Comparison of ENCODE assay signal across 12 cellular contexts in the genomic region with DNA sequence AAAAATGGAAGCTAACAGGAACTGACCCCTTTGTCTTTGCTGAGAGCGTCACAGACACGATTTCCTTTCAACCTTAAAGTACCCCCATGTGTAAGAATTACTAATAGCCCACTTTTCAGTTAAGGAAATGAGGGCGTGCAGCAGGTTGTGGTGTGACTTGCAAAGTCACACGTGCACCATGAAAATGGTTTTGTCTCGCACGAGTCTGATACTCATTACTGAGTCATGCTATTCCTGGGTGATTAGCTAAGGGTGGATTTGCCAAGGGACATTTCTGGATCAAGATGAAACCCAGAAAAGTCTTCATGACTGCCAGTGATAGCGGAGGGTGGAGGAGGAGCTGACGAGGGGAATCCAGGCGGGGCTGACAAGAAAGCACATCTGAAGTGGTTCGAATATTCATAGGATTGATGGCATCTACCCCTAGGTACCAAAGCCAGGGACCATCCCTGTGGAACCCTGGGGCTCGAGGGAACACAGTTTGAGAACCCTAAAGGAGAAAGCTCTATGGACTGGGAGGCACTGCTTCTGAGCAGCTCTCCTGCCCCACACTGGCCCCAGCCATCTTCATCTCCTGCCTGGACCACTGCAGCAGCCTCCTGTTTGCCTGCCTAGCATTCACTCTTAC. TPM values are rescaled to one million over a fixed set of nuclear protein-coding genes. Genes with fewer than 3 reads are reported as not detected.
DNase-seq lines count a peak whose midpoint lies in the region; ATAC-seq, FAIRE-seq and TF ChIP-seq lines count a peak whose summit lies in the region.
"Had no signal": no experiment of that assay in that cellular context is flagged by ENCODE, and none has a peak within 500 bp of the region (broad histone marks: within the 10 kb centered on the region; RNA-seq: fewer than 3 reads in every experiment).

No MANE protein-coding gene starts in this region.

- H3K36me3 ChIP-seq in MG63: no peaks in the 10 kb centered on the region
- no peaks in the 10 kb centered on the region for H3K36me3 ChIP-seq in small intestine (ENCODE audit: control insufficient read depth in 2 of 2, insufficient read depth in 2 of 2, low read length in 2 of 2)
- H3K36me3 ChIP-seq: suprapubic skin had no signal

- no peaks in the 10 kb centered on the region for H3K36me3 Mint-ChIP-seq in activated CD8-positive, alpha-beta T cell treated with anti-CD3 and anti-CD28 coated beads for 36 hours (ENCODE audit: low read depth)
- no peaks in the 10 kb centered on the region for H3K36me3 Mint-ChIP-seq in activated CD8-positive, alpha-beta T cell treated with anti-CD3 and anti-CD28 coated beads, Interleukin-2, amount 10 ng/mL, durations not matched to agents 7 days and 5 days (ENCODE audit: low read depth)

- H3K27me3 ChIP-seq in MG63: peaks cover 3% of the 10 kb centered on the region
- H3K27me3 ChIP-seq in small intestine (ENCODE audit: control insufficient read depth in 2 of 2, insufficient read depth in 2 of 2, low read length in 2 of 2): no peaks in the 10 kb centered on the region

- CTCF ChIA-PET in activated CD8-positive, alpha-beta T cell treated with anti-CD3 and anti-CD28 coated beads for 36 hours (lab: Charles Lee): interaction anchor here (1.0 to 4.1 kb wide), 4 partner anchors 8 to 41 kb away, joined by 3 to 25 read pairs (median 6); partner anchors contain the start of gene NFATC2
- CTCF ChIA-PET in activated CD8-positive, alpha-beta T cell treated with anti-CD3 and anti-CD28 coated beads, Interleukin-2, amount 10 ng/mL, durations not matched to agents 7 days and 5 days (lab: Charles Lee): interaction anchor here (1.1 to 2.0 kb wide), 4 partner anchors 12 to 182 kb away, joined by 3 to 10 read pairs (median 6); partner anchors contain the start of gene NFATC2

- peak; percentile 59 for DNase-seq in activated CD8-positive, alpha-beta T cell treated with anti-CD3 and anti-CD28 coated beads for 36 hours
- DNase-seq in activated CD8-positive, alpha-beta T cell treated with anti-CD3 and anti-CD28 coated beads, Interleukin-2, amount 10 ng/mL, durations not matched to agents 7 days and 5 days: no peak
- peak; percentile 38 for DNase-seq in MG63
- peak; percentile 73 for DNase-seq in epithelial cell of esophagus (ENCODE audit: low read depth)
- DNase-seq in small intestine: peak; percentile 42
- no peak for DNase-seq in islet precursor cell
- DNase-seq: activated gamma-delta T cell; NCI-H146; stimulated activated CD4-positive, alpha-beta T cell treated with anti-CD3 and anti-CD28 coated beads, Interleukin-4, amount 100 ng/mL, for 1 hour had no signal

- no peak for FAIRE-seq in small intestine (lab: Jason Lieb, UNC)

- POLR2A ChIA-PET in activated CD8-positive, alpha-beta T cell treated with anti-CD3 and anti-CD28 coated beads for 36 hours (lab: Charles Lee): interaction anchor here (0.9 to 2.1 kb wide), 9 partner anchors 8 to 64 kb away, joined by 3 to 20 read pairs (median 5); partner anchors contain the start of gene NFATC2
- POLR2A ChIA-PET in activated CD8-positive, alpha-beta T cell treated with anti-CD3 and anti-CD28 coated beads, Interleukin-2, amount 10 ng/mL, durations not matched to agents 7 days and 5 days (lab: Charles Lee): interaction anchor here (0.5 to 1.2 kb wide), 2 partner anchors 12 to 521 kb away, joined by 3 to 5 read pairs; partner anchors contain the start of gene NFATC2

- H3K27ac Mint-ChIP-seq in activated CD8-positive, alpha-beta T cell treated with anti-CD3 and anti-CD28 coated beads for 36 hours: peak overlapping the region; percentile 87
- H3K27ac Mint-ChIP-seq in activated CD8-positive, alpha-beta T cell treated with anti-CD3 and anti-CD28 coated beads, Interleukin-2, amount 10 ng/mL, durations not matched to agents 7 days and 5 days: no peak overlapping the region

- peak; percentile 81 for ATAC-seq in activated CD8-positive, alpha-beta T cell treated with anti-CD3 and anti-CD28 coated beads for 36 hours
- no peak for ATAC-seq in activated CD8-positive, alpha-beta T cell treated with anti-CD3 and anti-CD28 coated beads, Interleukin-2, amount 10 ng/mL, durations not matched to agents 7 days and 5 days
- no peak for ATAC-seq in GM21526 (IDR thresholded peaks at IDR 0.05; ENCODE audit: low FRiP score, unreplicated experiment)
- ATAC-seq in HG02798 (IDR thresholded peaks at IDR 0.05; ENCODE audit: poor library complexity, unreplicated experiment): no peak

- H3K4me1 Mint-ChIP-seq in activated CD8-positive, alpha-beta T cell treated with anti-CD3 and anti-CD28 coated beads for 36 hours (ENCODE audit: low read depth): peaks cover 17% of the 10 kb centered on the region
- peaks cover 16% of the 10 kb centered on the region for H3K4me1 Mint-ChIP-seq in activated CD8-positive, alpha-beta T cell treated with anti-CD3 and anti-CD28 coated beads, Interleukin-2, amount 10 ng/mL, durations not matched to agents 7 days and 5 days (ENCODE audit: low read depth)

- H3K4me1 ChIP-seq in small intestine (ENCODE audit: control insufficient read depth in 2 of 2, insufficient read depth in 1 of 2, low read depth in 1 of 2, low read length in 1 of 2): no peaks in the 10 kb centered on the region

- H3K9me3 ChIP-seq in MG63 (no peaks in the 10 kb centered on the region), small intestine (ENCODE audit: control insufficient read depth, low read depth) (no peaks in the 10 kb centered on the region)
- H3K9me3 ChIP-seq: suprapubic skin had no signal

- H3K27me3 Mint-ChIP-seq in activated CD8-positive, alpha-beta T cell treated with anti-CD3 and anti-CD28 coated beads for 36 hours: peaks cover 14% of the 10 kb centered on the region
- peaks cover 9% of the 10 kb centered on the region for H3K27me3 Mint-ChIP-seq in activated CD8-positive, alpha-beta T cell treated with anti-CD3 and anti-CD28 coated beads, Interleukin-2, amount 10 ng/mL, durations not matched to agents 7 days and 5 days (ENCODE audit: low read depth)

- TF ChIP-seq CTCF in activated CD8-positive, alpha-beta T cell treated with anti-CD3 and anti-CD28 coated beads for 36 hours (IDR thresholded peaks at IDR 0.05): no peak
- no peak for TF ChIP-seq CTCF in epithelial cell of esophagus (IDR thresholded peaks at IDR 0.05; ENCODE audit: insufficient read depth, low read depth, low read length, missing control alignments)

- 55 to 61% (median 55%) methylated on average over 11 of the region's 11 CpGs for WGBS in small intestine, 3 donors

- H3K4me3 ChIP-seq in MG63: no peak overlapping the region
- no peak overlapping the region for H3K4me3 ChIP-seq in epithelial cell of esophagus (ENCODE audit: low read length)
- no peak overlapping the region for H3K4me3 ChIP-seq in small intestine (ENCODE audit: low read depth in 1 of 2, low read length in 2 of 2)
- H3K4me3 ChIP-seq: suprapubic skin had no signal

- H3K4me3 Mint-ChIP-seq in activated CD8-positive, alpha-beta T cell treated with anti-CD3 and anti-CD28 coated beads for 36 hours: no peak overlapping the region
- no peak overlapping the region for H3K4me3 Mint-ChIP-seq in activated CD8-positive, alpha-beta T cell treated with anti-CD3 and anti-CD28 coated beads, Interleukin-2, amount 10 ng/mL, durations not matched to agents 7 days and 5 days

- H3K27ac ChIP-seq in small intestine (ENCODE audit: low read depth in 1 of 2, low read length in 1 of 2): no peak overlapping the region
- H3K27ac ChIP-seq: suprapubic skin had no signal

- intact Hi-C loops in activated CD8-positive, alpha-beta T cell treated with anti-CD3 and anti-CD28 coated beads for 36 hours (cut with micrococcal nuclease): no loop called here

- H3K9me3 Mint-ChIP-seq in activated CD8-positive, alpha-beta T cell treated with anti-CD3 and anti-CD28 coated beads for 36 hours: no peaks in the 10 kb centered on the region
- H3K9me3 Mint-ChIP-seq in activated CD8-positive, alpha-beta T cell treated with anti-CD3 and anti-CD28 coated beads, Interleukin-2, amount 10 ng/mL, durations not matched to agents 7 days and 5 days (ENCODE audit: insufficient read depth): no peaks in the 10 kb centered on the region

RNA-seq across cellular contexts. Expression of gene NFATC2, which starts 12.1 kb away (rescaled TPM):
- 10 to 100 TPM; 38.3 to 40.9 TPM for total RNA-seq in activated CD8-positive, alpha-beta T cell treated with anti-CD3 and anti-CD28 coated beads for 36 hours
- total RNA-seq in activated CD8-positive, alpha-beta T cell treated with anti-CD3 and anti-CD28 coated beads, Interleukin-2, amount 10 ng/mL, durations not matched to agents 7 days and 5 days: 10 to 100 TPM; 53.5 to 55.8 TPM
- total RNA-seq in MG63 (2014; rRNA removed; shearing (Covaris generic); ENCODE audit: low replicate concordance): not detected in 2 replicates
- polyA plus RNA-seq in small intestine: 1 to 10 TPM; 3.1 to 6.7 (median 5.7) TPM

Comparison
In these comparisons a context has a peak if more than half of its experiments do, and no peak if none do; other contexts are left out.
1. DNase-seq: peak in activated CD8-positive, alpha-beta T cell treated with anti-CD3 and anti-CD28 coated beads for 36 hours (single experiment), MG63 (single experiment), epithelial cell of esophagus (single experiment) and small intestine (single experiment); none in activated CD8-positive, alpha-beta T cell treated with anti-CD3 and anti-CD28 coated beads, Interleukin-2, amount 10 ng/mL, durations not matched to agents 7 days and 5 days (single experiment) and islet precursor cell (single experiment).
2. RNA of gene NFATC2, which starts 12.1 kb away (total RNA-seq): 53.5 to 55.8 TPM in activated CD8-positive, alpha-beta T cell treated with anti-CD3 and anti-CD28 coated beads, Interleukin-2, amount 10 ng/mL, durations not matched to agents 7 days and 5 days and 38.3 to 40.9 TPM in activated CD8-positive, alpha-beta T cell treated with anti-CD3 and anti-CD28 coated beads for 36 hours; not detected in MG63; every median in the first group is over 10 times any median in the second.